ENCODE assay signal across 19 cellular contexts in the genomic region with DNA sequence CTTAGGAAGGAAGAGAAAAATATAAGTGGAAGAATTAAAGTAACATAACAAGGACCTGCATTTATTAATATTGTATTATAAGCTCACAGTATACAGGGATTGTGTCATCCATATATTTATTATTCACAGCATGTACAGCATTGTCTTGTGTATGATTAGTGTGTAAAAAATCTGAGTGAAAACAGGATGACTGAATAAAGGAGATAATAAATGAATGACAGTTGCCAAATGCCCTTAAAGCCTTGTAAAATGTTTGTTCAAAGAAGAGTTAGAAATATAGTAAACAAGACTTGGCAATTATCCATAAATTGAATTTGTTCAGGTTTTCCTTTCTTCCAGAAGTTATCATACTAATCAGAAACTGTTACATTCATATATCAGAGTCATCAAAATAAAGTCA.
"Had no signal": no experiment of that assay in that cellular context is flagged by ENCODE, and none has a peak within 500 bp of the region (broad histone marks: within the 10 kb centered on the region; RNA-seq: fewer than 3 reads in every experiment).

No MANE protein-coding gene starts in this region.

- ATAC-seq: psoas muscle; right lobe of liver; stimulated activated effector memory CD8-positive, alpha-beta T cell treated with anti-CD3 and anti-CD28 coated beads, Interleukin-12 subunit alpha, Interleukin-12 subunit beta, amount 100 ng/mL, for 72 hours; stimulated activated naive CD8-positive, alpha-beta T cell treated with anti-CD3 and anti-CD28 coated beads, Interleukin-15, Interleukin-2, amounts not matched to agents 100 U/mL and 50 U/mL, for 24 hours had no signal

- H3K9me3 ChIP-seq: psoas muscle, right lobe of liver, suprapubic skin, thyroid gland, upper lobe of left lung, uterus had no signal

- H3K9me3 Mint-ChIP-seq: naive B cell had no signal

- H3K27ac ChIP-seq: psoas muscle, right lobe of liver, suprapubic skin, thyroid gland, upper lobe of left lung, uterus had no signal

- H3K4me1 Mint-ChIP-seq: naive B cell; nephron; stimulated activated effector memory CD8-positive, alpha-beta T cell treated with anti-CD3 and anti-CD28 coated beads, Interleukin-12 subunit alpha, Interleukin-12 subunit beta, amount 100 ng/mL, for 72 hours had no signal

- DNase-seq: effector memory CD4-positive, alpha-beta T cell; foreskin melanocyte; head of caudate nucleus; hippocampal formation; kidney glomerular epithelial cell; mesendoderm; naive B cell; psoas muscle; right lobe of liver; stimulated activated CD4-positive, alpha-beta T cell treated with anti-CD3 and anti-CD28 coated beads, Interleukin-4, amount 100 ng/mL, for 1 hour; stimulated activated CD8-positive, alpha-beta memory T cell treated with anti-CD3 and anti-CD28 coated beads, Interleukin-4, amount 100 ng/mL, for 48 hours; stimulated activated naive CD8-positive, alpha-beta T cell treated with anti-CD3 and anti-CD28 coated beads, Interleukin-15, Interleukin-2, amounts not matched to agents 100 U/mL and 50 U/mL, for 24 hours; thyroid gland; upper lobe of left lung; uterus had no signal

- H3K4me3 ChIP-seq: psoas muscle, right lobe of liver, suprapubic skin, thyroid gland, upper lobe of left lung, uterus had no signal

- H3K36me3 Mint-ChIP-seq: naive B cell; stimulated activated effector memory CD8-positive, alpha-beta T cell treated with anti-CD3 and anti-CD28 coated beads, Interleukin-12 subunit alpha, Interleukin-12 subunit beta, amount 100 ng/mL, for 72 hours had no signal

- FAIRE-seq: endometrium had no signal

- H3K4me3 Mint-ChIP-seq: naive B cell; nephron; stimulated activated effector memory CD8-positive, alpha-beta T cell treated with anti-CD3 and anti-CD28 coated beads, Interleukin-12 subunit alpha, Interleukin-12 subunit beta, amount 100 ng/mL, for 72 hours had no signal

- H3K27me3 ChIP-seq: right lobe of liver, suprapubic skin, thyroid gland, upper lobe of left lung, uterus had no signal

- H3K4me1 ChIP-seq: psoas muscle, right lobe of liver, suprapubic skin, thyroid gland, uterus had no signal

- H3K36me3 ChIP-seq: right lobe of liver, suprapubic skin, thyroid gland, upper lobe of left lung, uterus had no signal

- H3K27ac Mint-ChIP-seq: naive B cell; nephron; stimulated activated effector memory CD8-positive, alpha-beta T cell treated with anti-CD3 and anti-CD28 coated beads, Interleukin-12 subunit alpha, Interleukin-12 subunit beta, amount 100 ng/mL, for 72 hours had no signal
